Comparison of ENCODE assay signal across 1 cellular context in the genomic region with DNA sequence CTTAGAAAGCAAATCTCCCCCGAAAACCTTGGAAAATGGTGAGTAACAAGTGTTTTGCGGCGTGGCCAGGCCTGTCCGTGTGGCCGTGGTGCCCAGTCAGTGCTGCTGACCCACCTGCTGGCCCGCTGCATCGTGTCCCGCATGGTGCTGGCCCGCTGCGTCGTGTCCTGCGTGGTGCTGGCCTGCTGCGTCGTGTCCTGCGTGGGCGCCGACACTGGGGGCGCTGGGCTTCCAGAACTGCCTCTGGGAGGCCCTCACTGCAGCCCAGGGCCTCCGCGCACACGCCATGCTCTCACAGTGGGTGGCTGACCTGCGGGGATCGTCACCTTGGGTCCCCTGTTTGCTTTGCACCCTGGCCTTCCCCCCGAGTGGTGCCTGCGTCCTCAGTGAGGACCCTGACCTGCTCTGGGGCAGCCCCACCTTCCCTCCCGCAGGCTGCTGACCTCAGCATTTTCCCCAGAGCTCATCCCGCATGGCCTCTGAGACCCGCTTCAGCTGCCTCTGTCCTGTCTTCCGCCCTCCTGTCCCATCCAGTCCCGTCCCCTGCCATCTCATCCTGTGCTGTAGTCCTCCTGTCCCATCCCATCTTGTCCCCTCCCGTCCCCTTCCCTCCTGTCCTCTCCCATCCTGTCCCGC.
TF ChIP-seq lines count a peak whose summit lies in the region.

No MANE protein-coding gene starts in this region.

TF ChIP-seq in HepG2, 621 proteins besides CTCF, POLR2A, EP300 and RAD21:
- TF ChIP-seq MAFK (conservative IDR thresholded peaks at IDR 0.05 in 1 of 2, IDR thresholded peaks at IDR 0.05 in 1 of 2; ENCODE audit: low read length in 2 of 2) (peak; percentile 98 to 99), MAFF (IDR thresholded peaks at IDR 0.05; ENCODE audit: low read depth, low read length) (peak; percentile 96)
- TF ChIP-seq, protein P1, sequence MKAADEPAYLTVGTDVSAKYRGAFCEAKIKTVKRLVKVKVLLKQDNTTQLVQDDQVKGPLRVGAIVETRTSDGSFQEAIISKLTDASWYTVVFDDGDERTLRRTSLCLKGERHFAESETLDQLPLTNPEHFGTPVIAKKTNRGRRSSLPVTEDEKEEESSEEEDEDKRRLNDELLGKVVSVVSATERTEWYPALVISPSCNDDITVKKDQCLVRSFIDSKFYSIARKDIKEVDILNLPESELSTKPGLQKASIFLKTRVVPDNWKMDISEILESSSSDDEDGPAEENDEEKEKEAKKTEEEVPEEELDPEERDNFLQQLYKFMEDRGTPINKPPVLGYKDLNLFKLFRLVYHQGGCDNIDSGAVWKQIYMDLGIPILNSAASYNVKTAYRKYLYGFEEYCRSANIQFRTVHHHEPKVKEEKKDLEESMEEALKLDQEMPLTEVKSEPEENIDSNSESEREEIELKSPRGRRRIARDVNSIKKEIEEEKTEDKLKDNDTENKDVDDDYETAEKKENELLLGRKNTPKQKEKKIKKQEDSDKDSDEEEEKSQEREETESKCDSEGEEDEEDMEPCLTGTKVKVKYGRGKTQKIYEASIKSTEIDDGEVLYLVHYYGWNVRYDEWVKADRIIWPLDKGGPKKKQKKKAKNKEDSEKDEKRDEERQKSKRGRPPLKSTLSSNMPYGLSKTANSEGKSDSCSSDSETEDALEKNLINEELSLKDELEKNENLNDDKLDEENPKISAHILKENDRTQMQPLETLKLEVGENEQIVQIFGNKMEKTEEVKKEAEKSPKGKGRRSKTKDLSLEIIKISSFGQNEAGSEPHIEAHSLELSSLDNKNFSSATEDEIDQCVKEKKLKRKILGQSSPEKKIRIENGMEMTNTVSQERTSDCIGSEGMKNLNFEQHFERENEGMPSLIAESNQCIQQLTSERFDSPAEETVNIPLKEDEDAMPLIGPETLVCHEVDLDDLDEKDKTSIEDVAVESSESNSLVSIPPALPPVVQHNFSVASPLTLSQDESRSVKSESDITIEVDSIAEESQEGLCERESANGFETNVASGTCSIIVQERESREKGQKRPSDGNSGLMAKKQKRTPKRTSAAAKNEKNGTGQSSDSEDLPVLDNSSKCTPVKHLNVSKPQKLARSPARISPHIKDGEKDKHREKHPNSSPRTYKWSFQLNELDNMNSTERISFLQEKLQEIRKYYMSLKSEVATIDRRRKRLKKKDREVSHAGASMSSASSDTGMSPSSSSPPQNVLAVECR (CRISPR knock-in tag; IDR thresholded peaks at IDR 0.05; ENCODE audit: borderline replicate concordance), result no peak
- TF ChIP-seq, protein P2, sequence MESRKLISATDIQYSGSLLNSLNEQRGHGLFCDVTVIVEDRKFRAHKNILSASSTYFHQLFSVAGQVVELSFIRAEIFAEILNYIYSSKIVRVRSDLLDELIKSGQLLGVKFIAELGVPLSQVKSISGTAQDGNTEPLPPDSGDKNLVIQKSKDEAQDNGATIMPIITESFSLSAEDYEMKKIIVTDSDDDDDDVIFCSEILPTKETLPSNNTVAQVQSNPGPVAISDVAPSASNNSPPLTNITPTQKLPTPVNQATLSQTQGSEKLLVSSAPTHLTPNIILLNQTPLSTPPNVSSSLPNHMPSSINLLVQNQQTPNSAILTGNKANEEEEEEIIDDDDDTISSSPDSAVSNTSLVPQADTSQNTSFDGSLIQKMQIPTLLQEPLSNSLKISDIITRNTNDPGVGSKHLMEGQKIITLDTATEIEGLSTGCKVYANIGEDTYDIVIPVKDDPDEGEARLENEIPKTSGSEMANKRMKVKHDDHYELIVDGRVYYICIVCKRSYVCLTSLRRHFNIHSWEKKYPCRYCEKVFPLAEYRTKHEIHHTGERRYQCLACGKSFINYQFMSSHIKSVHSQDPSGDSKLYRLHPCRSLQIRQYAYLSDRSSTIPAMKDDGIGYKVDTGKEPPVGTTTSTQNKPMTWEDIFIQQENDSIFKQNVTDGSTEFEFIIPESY (CRISPR knock-in tag; IDR thresholded peaks at IDR 0.05), result peak; percentile 95
